8 cellular contexts compared by ENCODE assay signal in the genomic region with DNA sequence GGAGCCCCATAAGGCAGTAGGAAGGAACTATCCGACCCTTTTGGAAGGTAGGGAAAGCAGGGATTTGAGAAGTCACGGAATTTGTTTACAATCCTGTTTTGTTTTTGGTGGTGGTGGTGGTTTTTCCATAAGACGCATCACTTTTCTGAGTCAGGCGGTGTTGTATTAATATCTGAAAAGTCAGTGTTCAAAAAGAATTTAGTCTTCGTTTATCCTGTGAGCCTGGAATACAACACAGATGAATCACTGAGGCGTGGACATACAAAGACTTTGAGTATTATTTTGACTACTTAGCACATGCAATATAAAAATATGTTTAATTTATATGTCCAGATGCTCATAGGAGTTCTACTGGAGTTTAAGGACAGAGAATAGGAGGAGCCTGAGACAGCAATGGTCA. TPM values are rescaled to one million over a fixed set of nuclear protein-coding genes. Genes with fewer than 3 reads are reported as not detected.
DNase-seq lines count a peak whose midpoint lies in the region; ATAC-seq and TF ChIP-seq lines count a peak whose summit lies in the region.

No MANE protein-coding gene starts in this region.

- TF ChIP-seq CTCF in CD8-positive, alpha-beta T cell (IDR thresholded peaks at IDR 0.05): no peak
- TF ChIP-seq CTCF in epithelial cell of esophagus (IDR thresholded peaks at IDR 0.05; ENCODE audit: insufficient read depth, low read depth, low read length, missing control alignments): no peak
- TF ChIP-seq CTCF in ovary (IDR thresholded peaks at IDR 0.05): no peak

- CTCF ChIA-PET in CD8-positive, alpha-beta T cell (lab: Charles Lee): no interaction called here

- no peak overlapping the region for H3K27ac ChIP-seq in CD8-positive, alpha-beta T cell (ENCODE audit: low read depth, low read length)
- no peak overlapping the region for H3K27ac ChIP-seq in ovary

- H3K9ac ChIP-seq in NT2/D1 (ENCODE audit: insufficient read length, low read depth): peak overlapping the region; percentile 89

- peaks cover 15% of the 10 kb centered on the region for H3K36me3 ChIP-seq in CD8-positive, alpha-beta T cell (ENCODE audit: insufficient read depth, low read length)
- H3K36me3 ChIP-seq in NT2/D1 (ENCODE audit: insufficient read depth, insufficient read length, low read length): peaks cover 38% of the 10 kb centered on the region
- no peaks in the 10 kb centered on the region for H3K36me3 ChIP-seq in ovary

- H3K9me3 ChIP-seq in CD8-positive, alpha-beta T cell (ENCODE audit: low read length): peaks cover 14% of the 10 kb centered on the region
- H3K9me3 ChIP-seq in NT2/D1 (ENCODE audit: insufficient read depth, low read length) (peaks cover 49% of the 10 kb centered on the region), ovary (peaks cover 0 to 21% of the 10 kb centered on the region in 2 donors)

- intact Hi-C loops in CD8-positive, alpha-beta T cell (cut with DNase I, micrococcal nuclease): no loop called here
- intact Hi-C loops in ovary (cut with DNase I): no loop called here
- intact Hi-C loops in posterior vena cava (cut with DNase I): no loop called here

- POLR2A ChIA-PET in CD8-positive, alpha-beta T cell (lab: Charles Lee): no interaction called here

- ATAC-seq in CD8-positive, alpha-beta T cell: no peak
- ATAC-seq in HG02588 (IDR thresholded peaks at IDR 0.05; ENCODE audit: unreplicated experiment): no peak

- H3K4me1 Mint-ChIP-seq in CD8-positive, alpha-beta T cell (ENCODE audit: low read depth): peaks cover 32% of the 10 kb centered on the region

- H3K4me1 ChIP-seq in CD8-positive, alpha-beta T cell (ENCODE audit: insufficient read depth, low read length): peaks cover 7% of the 10 kb centered on the region
- H3K4me1 ChIP-seq in NT2/D1 (ENCODE audit: insufficient read depth, insufficient read length) (no peaks in the 10 kb centered on the region), ovary (ENCODE audit: insufficient read depth) (no peaks in the 10 kb centered on the region)

- TF ChIP-seq EP300 in ovary (IDR thresholded peaks at IDR 0.05): no peak

- WGBS in ovary, 3 donors: 57 to 63% (median 60%) methylated on average over 6 of the region's 6 CpGs

- peak overlapping the region; percentile 70 for H3K27ac Mint-ChIP-seq in CD8-positive, alpha-beta T cell

- H3K27me3 ChIP-seq in CD8-positive, alpha-beta T cell (ENCODE audit: insufficient read depth, low read length): no peaks in the 10 kb centered on the region
- H3K27me3 ChIP-seq in NT2/D1 (ENCODE audit: insufficient read depth, insufficient read length) (no peaks in the 10 kb centered on the region), ovary (no peaks in the 10 kb centered on the region)

- peaks cover 32% of the 10 kb centered on the region for H3K9me3 Mint-ChIP-seq in CD8-positive, alpha-beta T cell

- H3K4me3 ChIP-seq in CD8-positive, alpha-beta T cell (ENCODE audit: low read depth, low read length): peak overlapping the region; percentile 97
- H3K4me3 ChIP-seq in NT2/D1 (ENCODE audit: insufficient read length, low read depth) (peak overlapping the region; percentile 87), epithelial cell of esophagus (ENCODE audit: low read length) (peak overlapping the region; percentile 72), ovary (peak overlapping the region; percentile 70)

- H3K27me3 Mint-ChIP-seq in CD8-positive, alpha-beta T cell (ENCODE audit: low read depth): no peaks in the 10 kb centered on the region

- peak overlapping the region; percentile 94 for H3K4me3 Mint-ChIP-seq in CD8-positive, alpha-beta T cell

- TF ChIP-seq POLR2A in ovary (IDR thresholded peaks at IDR 0.05): no peak

- no peak for DNase-seq in CD8-positive, alpha-beta T cell
- DNase-seq in NT2/D1 (ENCODE audit: low read depth, low spot score): no peak
- peak; percentile 65 for DNase-seq in epithelial cell of esophagus (ENCODE audit: low read depth)
- no peak for DNase-seq in ovary
- DNase-seq in C1 segment of cervical spinal cord (lab: John Stamatoyannopoulos, UW): no peak
- no peak for DNase-seq in NCI-H2081 treated with DMSO at 0.1 percent for 48 hours (lab: John Stamatoyannopoulos, UW)
- no peak for DNase-seq in posterior vena cava (ENCODE audit: low spot score)

- peaks cover 44% of the 10 kb centered on the region for H3K36me3 Mint-ChIP-seq in CD8-positive, alpha-beta T cell

RNA-seq across cellular contexts. Expression of a gene that starts 0.8 kb away (rescaled TPM):
- total RNA-seq in CD8-positive, alpha-beta T cell: under 1 TPM; 0.71 to 0.78 TPM
- total RNA-seq in ovary: 1 to 10 TPM; 3.0 to 8.2 (median 5.8) TPM
- polyA plus RNA-seq in ovary: 1 to 10 TPM in 1 of 2 donors, under 1 TPM in 1; 0.63 to 1.6 TPM
- total RNA-seq in posterior vena cava: 1 to 10 TPM; 4.1 to 4.8 TPM

RNA-seq across cellular contexts. Expression of a gene that starts 42.5 kb away (rescaled TPM):
- under 1 TPM; 0.25 to 0.27 TPM for total RNA-seq in CD8-positive, alpha-beta T cell
- total RNA-seq in ovary (1 to 10 TPM; 3.6 to 6.9 (median 4.6) TPM), posterior vena cava (1 to 10 TPM; 2.2 to 2.7 TPM)
- 1 to 10 TPM; 3.1 to 7.9 TPM for polyA plus RNA-seq in ovary

RNA-seq across cellular contexts. Expression of a gene that starts 48.5 kb away (rescaled TPM):
- total RNA-seq in CD8-positive, alpha-beta T cell: 10 to 100 TPM in 1 of 2 experiments, 1 to 10 TPM in 1; 9.7 to 10.2 TPM
- total RNA-seq in ovary (10 to 100 TPM; 16.5 to 30.8 (median 24.4) TPM), posterior vena cava (10 to 100 TPM; 12.2 to 14.9 TPM)
- polyA plus RNA-seq in ovary: 10 to 100 TPM; 10.3 to 16.9 TPM
